In the genomic region with DNA sequence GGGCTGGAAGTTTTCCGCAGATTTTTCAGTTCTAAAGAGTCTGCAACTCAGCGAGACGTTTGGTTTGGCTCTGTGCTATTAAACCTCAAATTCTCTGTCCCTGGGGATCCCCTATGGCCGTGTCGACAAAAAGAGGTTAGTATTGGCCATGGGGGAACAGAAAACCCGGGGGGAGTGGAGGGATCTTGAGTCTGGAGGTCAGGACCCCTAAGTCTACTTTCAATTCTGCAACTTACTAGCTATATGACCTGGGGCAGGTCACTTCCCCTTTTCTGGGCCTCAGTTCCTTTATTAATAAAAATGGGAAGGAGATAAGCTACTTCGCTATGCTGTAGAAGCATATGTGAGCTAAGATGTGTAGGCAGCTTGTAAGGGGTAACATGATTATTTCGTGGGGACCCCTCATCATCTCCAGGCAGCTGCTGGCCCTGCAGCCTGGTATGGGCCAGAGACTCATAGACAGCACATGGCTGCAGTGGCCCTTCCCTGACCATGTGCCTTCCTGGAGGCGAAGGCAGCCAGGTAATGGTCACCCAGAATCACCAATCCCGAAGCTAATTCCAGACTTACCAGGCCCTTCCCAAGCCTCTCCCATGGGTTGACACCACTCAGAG, we compare ENCODE assay signal across 11 cellular contexts. TPM values are rescaled to one million over a fixed set of nuclear protein-coding genes. Genes with fewer than 3 reads are reported as not detected.
DNase-seq lines count a peak whose midpoint lies in the region; ATAC-seq and TF ChIP-seq lines count a peak whose summit lies in the region.
"Had no signal": no experiment of that assay in that cellular context is flagged by ENCODE, and none has a peak within 500 bp of the region (broad histone marks: within the 10 kb centered on the region; RNA-seq: fewer than 3 reads in every experiment).

No MANE protein-coding gene starts in this region.

- intact Hi-C loops in mucosa of descending colon (cut with DNase I, micrococcal nuclease) (no loop called here), stomach (cut with DNase I; ENCODE audit: low total_unique reads) (no loop called here)

- WGBS in upper lobe of left lung, 2 donors: 59 to 66% methylated on average over 10 of the region's 10 CpGs
- 69 to 81% (median 72%) methylated on average over 10 of the region's 10 CpGs for WGBS in stomach, 5 donors

- no peaks in the 10 kb centered on the region for H3K36me3 ChIP-seq in mucosa of descending colon (ENCODE audit: low read depth)
- no peaks in the 10 kb centered on the region for H3K36me3 ChIP-seq in upper lobe of left lung
- H3K36me3 ChIP-seq in stomach: no peaks in the 10 kb centered on the region

- TF ChIP-seq CTCF in mucosa of descending colon (IDR thresholded peaks at IDR 0.05): no peak
- TF ChIP-seq CTCF in upper lobe of left lung (IDR thresholded peaks at IDR 0.05): no peak
- no peak for TF ChIP-seq CTCF in stomach (IDR thresholded peaks at IDR 0.05)

- H3K27ac ChIP-seq in upper lobe of left lung (no peak overlapping the region), stomach (peak overlapping the region in 2 of 5 donors; percentile 73 to 90)

- H3K4me1 ChIP-seq in mucosa of descending colon (ENCODE audit: low read depth) (no peaks in the 10 kb centered on the region), upper lobe of left lung (peaks cover 6 to 22% (median 11%) of the 10 kb centered on the region in 4 donors), stomach (peaks cover 10 to 86% (median 44%) of the 10 kb centered on the region in 4 donors)

- peak overlapping the region; percentile 80 to 96 (median 90) for H3K27ac Mint-ChIP-seq in IgD-negative memory B cell

- H3K36me3 Mint-ChIP-seq in IgD-negative memory B cell: no peaks in the 10 kb centered on the region

- no peak for TF ChIP-seq EP300 in upper lobe of left lung (IDR thresholded peaks at IDR 0.05)
- TF ChIP-seq EP300 in stomach (IDR thresholded peaks at IDR 0.05): no peak

- peaks cover 0 to 2% (median 0%) of the 10 kb centered on the region in 3 donors for H3K9me3 Mint-ChIP-seq in IgD-negative memory B cell

- peak; percentile 41 for ATAC-seq in GM18517 (IDR thresholded peaks at IDR 0.05; ENCODE audit: unreplicated experiment)
- ATAC-seq in GM21825 (IDR thresholded peaks at IDR 0.05; ENCODE audit: unreplicated experiment): peak; percentile 39
- peak; percentile 17 for ATAC-seq in mucosa of descending colon
- no peak for ATAC-seq in upper lobe of left lung (ENCODE audit: low FRiP score in 2 of 2)

- H3K4me3 ChIP-seq in mucosa of descending colon: no peak overlapping the region
- no peak overlapping the region for H3K4me3 ChIP-seq in upper lobe of left lung
- no peak overlapping the region for H3K4me3 ChIP-seq in stomach

- H3K27me3 Mint-ChIP-seq in IgD-negative memory B cell: peaks cover 1% of the 10 kb centered on the region

- peak overlapping the region; percentile 54 to 94 (median 82) for H3K4me3 Mint-ChIP-seq in IgD-negative memory B cell

- H3K9me3 ChIP-seq in mucosa of descending colon: no peaks in the 10 kb centered on the region
- no peaks in the 10 kb centered on the region for H3K9me3 ChIP-seq in upper lobe of left lung
- H3K9me3 ChIP-seq in stomach: no peaks in the 10 kb centered on the region

- peaks cover 55 to 73% (median 70%) of the 10 kb centered on the region in 3 donors for H3K4me1 Mint-ChIP-seq in IgD-negative memory B cell

- DNase-seq in mucosa of descending colon (no peak), upper lobe of left lung (no peak), stomach (no peak), DMS53 (lab: John Stamatoyannopoulos, UW) (no peak)
- DNase-seq in effector CD4-positive, alpha-beta T cell: no peak
- DNase-seq: activated CD4-positive, alpha-beta T cell treated with anti-CD3 and anti-CD28 coated beads for 4 hours; MM.1S had no signal

- H3K27me3 ChIP-seq in upper lobe of left lung (no peaks in the 10 kb centered on the region), stomach (no peaks in the 10 kb centered on the region)

- TF ChIP-seq POLR2A in upper lobe of left lung (IDR thresholded peaks at IDR 0.05): no peak
- TF ChIP-seq POLR2A in stomach (IDR thresholded peaks at IDR 0.05): no peak

RNA-seq across cellular contexts. Expression of gene ASB2, which starts 8.6 kb away (rescaled TPM):
- polyA plus RNA-seq in IgD-negative memory B cell (3.8 TPM), stomach (10 to 100 TPM in 1 of 3 donors, 1 to 10 TPM in 2; 2.0 to 17.1 (median 2.2) TPM)
- total RNA-seq in mucosa of descending colon (10 to 100 TPM in 1 of 3 donors, 1 to 10 TPM in 2; 5.2 to 89.1 (median 8.8) TPM), upper lobe of left lung (1 to 10 TPM in 3 of 6 donors, under 1 TPM in 2, not detected in 1; 0.76 to 2.2 (median 1.9) TPM), stomach (100 to 1,000 TPM in 1 of 5 donors, 10 to 100 TPM in 3, 1 to 10 TPM in 1; 9.6 to 199 (median 34.8) TPM)
- total RNA-seq: dermis microvascular lymphatic vessel endothelial cell had no signal

RNA-seq across cellular contexts. Expression of gene CCDC197, which starts 29.4 kb away (rescaled TPM):
- polyA plus RNA-seq in IgD-negative memory B cell (not detected), stomach (not detected)
- total RNA-seq in mucosa of descending colon (not detected), upper lobe of left lung (not detected), stomach (not detected)
- total RNA-seq: dermis microvascular lymphatic vessel endothelial cell had no signal

RNA-seq across cellular contexts. Expression of gene FAM181A, which starts 40.6 kb away (rescaled TPM):
- polyA plus RNA-seq in IgD-negative memory B cell: not detected
- not detected for total RNA-seq in mucosa of descending colon
- 10 to 100 TPM in 1 of 6 donors, 1 to 10 TPM in 3, not detected in 2; 1.6 to 13.4 (median 1.9) TPM for total RNA-seq in upper lobe of left lung
- total RNA-seq in stomach: not detected
- not detected for polyA plus RNA-seq in stomach
- total RNA-seq: dermis microvascular lymphatic vessel endothelial cell had no signal

RNA-seq across cellular contexts. Expression of gene OTUB2, which starts 58.4 kb away (rescaled TPM):
- polyA plus RNA-seq in IgD-negative memory B cell (0.19 TPM), stomach (under 1 TPM; 0.46 to 0.75 (median 0.50) TPM)
- total RNA-seq in mucosa of descending colon (1 to 10 TPM; 1.3 to 3.5 (median 1.4) TPM), upper lobe of left lung (1 to 10 TPM in 4 of 6 donors, under 1 TPM in 2; 0.22 to 1.8 (median 1.1) TPM), stomach (1 to 10 TPM in 1 of 5 donors, under 1 TPM in 2, not detected in 2; 0.45 to 4.1 (median 0.92) TPM)

Comparison
In these comparisons a context has a peak if more than half of its experiments do, and no peak if none do; other contexts are left out.
1. ATAC-seq: peak in GM18517 (single experiment), GM21825 (single experiment) and mucosa of descending colon (single experiment); none in upper lobe of left lung (0 of 2).